In genomic region chr5:126015244-126016054, GRCh38 we compare ENCODE assay signal across 11 cellular contexts.
DNase-seq lines count a peak whose midpoint lies in the region; ATAC-seq lines count a peak whose summit lies in the region.
"Had no signal": no experiment of that assay in that cellular context is flagged by ENCODE, and none has a peak within 500 bp of the region (broad histone marks: within the 10 kb centered on the region; RNA-seq: fewer than 3 reads in every experiment).

No MANE protein-coding gene starts in this region.

- peak overlapping the region; percentile 22 for H3K27ac ChIP-seq in caudate nucleus (ENCODE audit: low read depth, low read length)

- ATAC-seq in GM18520 (IDR thresholded peaks at IDR 0.05; ENCODE audit: unreplicated experiment) (no peak), GM21390 (IDR thresholded peaks at IDR 0.05; ENCODE audit: unreplicated experiment) (no peak)
- ATAC-seq: K562 had no signal

- DNase-seq in AG20443 (ENCODE audit: low spot score) (peak; percentile 18), NCI-H1417 (lab: John Stamatoyannopoulos, UW) (peak; percentile 20 to 87 (median 66)), caudate nucleus (lab: John Stamatoyannopoulos, UW) (peak in 2 of 61 donors; percentile 4 to 8), medulla oblongata (ENCODE audit: extremely low spot score) (peak; percentile 45), COR-L47 (lab: John Stamatoyannopoulos, UW) (no peak)
- no peak for DNase-seq in activated CD4-positive, alpha-beta T cell treated with anti-CD3 and anti-CD28 coated beads, Interleukin-2, amount 50 U/mL, for 48 hours
- DNase-seq: CD4-positive, CD25-positive, alpha-beta regulatory T cell; SW 1271 had no signal

Comparison
In these comparisons a context has a peak if more than half of its experiments do, and no peak if none do; other contexts are left out.
1. DNase-seq: peak in AG20443 (single experiment), NCI-H1417 (3 of 3) and medulla oblongata (single experiment); none in COR-L47 (single experiment) and activated CD4-positive, alpha-beta T cell treated with anti-CD3 and anti-CD28 coated beads, Interleukin-2, amount 50 U/mL, for 48 hours (0 of 2).